ENCODE assay signal across 8 cellular contexts in the genomic region with DNA sequence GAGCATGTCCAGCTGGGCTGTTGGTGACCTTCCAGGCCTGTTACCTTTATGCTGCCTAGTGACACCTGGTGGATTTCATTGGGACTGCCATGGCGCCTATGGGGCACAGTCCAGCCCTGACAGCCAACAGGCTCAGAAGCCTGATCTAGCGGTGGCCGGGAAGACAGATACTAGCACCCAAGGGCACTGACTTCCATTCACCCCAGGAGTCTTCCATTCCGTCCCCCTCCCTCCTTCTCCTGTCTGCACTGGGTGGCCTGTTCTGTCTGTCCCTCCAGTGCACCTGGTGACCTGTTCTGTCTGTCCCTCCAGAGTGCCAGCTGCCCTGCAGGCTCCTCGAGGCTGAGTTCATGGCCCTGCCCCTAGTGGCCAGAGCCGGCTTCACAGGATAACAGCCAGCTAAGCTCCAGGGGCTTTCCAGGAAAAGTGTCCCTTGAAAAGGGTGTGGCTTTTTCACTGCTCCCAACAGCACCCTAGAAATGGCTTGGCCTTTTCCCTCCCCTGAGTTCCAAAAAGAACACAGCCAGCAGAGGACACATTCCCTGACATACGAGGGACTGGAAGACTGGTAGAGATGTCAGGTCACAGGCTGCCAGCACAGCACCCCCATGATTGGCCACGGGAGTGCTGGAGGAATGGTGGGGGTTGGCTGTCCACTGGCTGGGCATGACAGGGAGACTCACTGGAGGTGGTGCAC. TPM values are rescaled to one million over a fixed set of nuclear protein-coding genes. Genes with fewer than 3 reads are reported as not detected.
A peak's percentile ranks its signal among the peaks of the same experiment; 100 is the strongest.
DNase-seq lines count a peak whose midpoint lies in the region; ATAC-seq and TF ChIP-seq lines count a peak whose summit lies in the region.
"Not testable (repeated sequence)": the region's sequence is repeated elsewhere in the genome, so short reads cannot be mapped to it uniquely, and the experiment has no call there.

No MANE protein-coding gene starts in this region.

- WGBS in hepatocyte (ENCODE audit: low lambda C conversion rate, missing lambda C conversion rate) = 6% methylated on average over 8 of the region's 8 CpGs
- WGBS in trophoblast cell (ENCODE audit: extremely low coverage, insufficient coverage, insufficient read length) = no CpG with 5 or more reads among the region's 8 CpGs
- 3 to 10% (median 6%) methylated on average over 6 to 8 of the region's 8 CpGs for WGBS in stomach, 5 donors

- H3K9me2 ChIP-seq in hepatocyte (replicated peaks; ENCODE audit: insufficient read depth) = not testable (repeated sequence)

- not testable (repeated sequence) for H2BK5ac ChIP-seq in trophoblast cell (ENCODE audit: low read depth, low read length, poor library complexity)

- in situ Hi-C loops in brain microvascular endothelial cell (cut with HindIII; ENCODE audit: low pct_ligation_motif_present, low sequenced_read_pairs) = not testable (repeated sequence)

- H3K27ac ChIP-seq in HUES48 (ENCODE audit: low read depth, low read length) = peak overlapping the region; percentile 84
- not testable (repeated sequence) for H3K27ac ChIP-seq in brain microvascular endothelial cell; hepatocyte; trophoblast cell (ENCODE audit: low read depth, low read length)
- H3K27ac ChIP-seq in stomach = peak overlapping the region in 1 of 5 donors; percentile 55

- H4K91ac ChIP-seq in trophoblast cell (ENCODE audit: low read depth, low read length) = not testable (repeated sequence)

- not testable (repeated sequence) for H3K79me2 ChIP-seq in hepatocyte; trophoblast cell (ENCODE audit: control insufficient read depth, insufficient read depth, low read length, poor library complexity)

- H3K4ac ChIP-seq in trophoblast cell (ENCODE audit: low read depth, low read length) = not testable (repeated sequence)

- H2AK5ac ChIP-seq in trophoblast cell (ENCODE audit: low read length) = not testable (repeated sequence)

- H3K27me3 ChIP-seq in HUES48 (ENCODE audit: control insufficient read depth, insufficient read depth, low read length); brain microvascular endothelial cell (replicated peaks); hepatocyte; trophoblast cell (ENCODE audit: insufficient read depth, low read length): not testable (repeated sequence)
- peaks cover 0 to 31% (median 6%) of the 10 kb centered on the region in 3 donors for H3K27me3 ChIP-seq in stomach

- H3K36me3 ChIP-seq in ES-I3 (ENCODE audit: insufficient read depth, low read length); HUES48 (ENCODE audit: control insufficient read depth, insufficient read depth, low read length); brain microvascular endothelial cell (replicated peaks); hepatocyte (replicated peaks; ENCODE audit: insufficient read depth, low read depth); trophoblast cell (ENCODE audit: control insufficient read depth in 1 of 2, insufficient read depth in 2 of 2, low read length in 2 of 2); stomach: not testable (repeated sequence)

- not testable (repeated sequence) for TF ChIP-seq POLR2A in stomach (IDR thresholded peaks at IDR 0.05)

- H3K18ac ChIP-seq in trophoblast cell (ENCODE audit: low read length) = not testable (repeated sequence)

- not testable (repeated sequence) for H3K79me1 ChIP-seq in trophoblast cell (ENCODE audit: low read length)

- ATAC-seq in GM21717 (IDR thresholded peaks at IDR 0.05; ENCODE audit: unreplicated experiment) = peak; percentile 70

- H3K4me2 ChIP-seq in hepatocyte (peak overlapping the region; percentile 89), trophoblast cell (ENCODE audit: low read length) (peak overlapping the region; percentile 59)

- not testable (repeated sequence) for H4K12ac ChIP-seq in trophoblast cell (ENCODE audit: low read depth, low read length)

- TF ChIP-seq CTCF in brain microvascular endothelial cell (IDR thresholded peaks at IDR 0.05; ENCODE audit: low read depth, low read length, missing control alignments) (peak; percentile 81), hepatocyte (IDR thresholded peaks at IDR 0.05; ENCODE audit: poor library complexity) (peak; percentile 47), stomach (IDR thresholded peaks at IDR 0.05) (peak in 4 of 7 experiments; percentile 68 to 92 (median 74))

- not testable (repeated sequence) for H3K23ac ChIP-seq in trophoblast cell (ENCODE audit: low read length)

- intact Hi-C loops in stomach (cut with DNase I; ENCODE audit: low total_unique reads) = loop anchor here (10.0 kb wide), 1 partner anchor 46 kb away; no protein-coding TSS in a partner anchor

- peak overlapping the region; percentile 59 for H3K4me3 ChIP-seq in HUES48 (ENCODE audit: low read depth, low read length)
- H3K4me3 ChIP-seq in brain microvascular endothelial cell (ENCODE audit: low read depth, low read length) = peak overlapping the region; percentile 40
- not testable (repeated sequence) for H3K4me3 ChIP-seq in hepatocyte; trophoblast cell (ENCODE audit: low read depth, low read length)
- peak overlapping the region; percentile 19 to 33 (median 26) for H3K4me3 ChIP-seq in stomach

- H2BK120ac ChIP-seq in trophoblast cell (ENCODE audit: insufficient read depth, low read length, poor library complexity) = not testable (repeated sequence)

- not testable (repeated sequence) for TF ChIP-seq EP300 in stomach (IDR thresholded peaks at IDR 0.05)

- H4K20me1 ChIP-seq in hepatocyte (ENCODE audit: insufficient read depth, poor library complexity, severe bottlenecking) = not testable (repeated sequence)

- H2BK12ac ChIP-seq in trophoblast cell (ENCODE audit: low read length) = not testable (repeated sequence)

- not testable (repeated sequence) for H4K8ac ChIP-seq in trophoblast cell (ENCODE audit: low read depth, low read length)

- peak overlapping the region; percentile 47 for H3K9ac ChIP-seq in ES-I3 (ENCODE audit: low read depth, low read length)
- not testable (repeated sequence) for H3K9ac ChIP-seq in HUES48 (ENCODE audit: low read depth, low read length); trophoblast cell (ENCODE audit: low read length)

- DNase-seq in activated CD4-positive, alpha-beta T cell treated with anti-CD3 and anti-CD28 coated beads for 1 hour = peak; percentile 51
- peak; percentile 68 for DNase-seq in brain microvascular endothelial cell
- peak; percentile 88 for DNase-seq in hepatocyte (ENCODE audit: low spot score)
- peak; percentile 86 to 90 for DNase-seq in trophoblast cell
- peak; percentile 87 for DNase-seq in stomach

- not testable (repeated sequence) for H3K14ac ChIP-seq in trophoblast cell (ENCODE audit: low read length)

- H3K4me1 ChIP-seq in ES-I3 (ENCODE audit: insufficient read depth, low read length) (peaks cover 11% of the 10 kb centered on the region), HUES48 (ENCODE audit: control insufficient read depth, insufficient read depth, low read length) (peaks cover 11% of the 10 kb centered on the region)
- H3K4me1 ChIP-seq in hepatocyte (ENCODE audit: insufficient read depth); trophoblast cell (ENCODE audit: control insufficient read depth in 1 of 2, insufficient read depth in 2 of 2, low read length in 2 of 2); stomach: not testable (repeated sequence)

- H2AFZ ChIP-seq in hepatocyte = peak overlapping the region; percentile 84
- H2AFZ ChIP-seq in trophoblast cell (ENCODE audit: insufficient read depth, low read length, poor library complexity) = peak overlapping the region; percentile 50

- H3K9me3 ChIP-seq in ES-I3 (ENCODE audit: control insufficient read depth, insufficient read depth, low read length); HUES48 (ENCODE audit: control insufficient read depth, insufficient read depth, low read length); hepatocyte (ENCODE audit: low read depth); trophoblast cell (ENCODE audit: insufficient read depth, low read depth, low read length); stomach: not testable (repeated sequence)

RNA-seq across cellular contexts. Expression of gene HIGD2B, which starts 15.2 kb away (rescaled TPM):
- not detected in 2 replicates for total RNA-seq in hepatocyte
- 0.23 TPM in 1 of 2 replicates, not detected in the other for polyA plus RNA-seq in hepatocyte
- 0.04 TPM in 1 of 2 replicates, not detected in the other for polyA plus RNA-seq in trophoblast cell (2013)
- under 1 TPM in 1 of 5 donors, not detected in 4; 0.37 TPM for total RNA-seq in stomach
- polyA plus RNA-seq in stomach = not detected

RNA-seq across cellular contexts. Expression of gene BBS4, which starts 15.2 kb away (rescaled TPM):
- total RNA-seq in hepatocyte (24.6 and 28.3 TPM in 2 replicates), stomach (10 to 100 TPM in 4 of 5 donors, 1 to 10 TPM in 1; 4.3 to 53.1 (median 46.7) TPM)
- polyA plus RNA-seq in hepatocyte (18.1 and 20.6 TPM in 2 replicates), stomach (10 to 100 TPM in 2 of 3 donors, 1 to 10 TPM in 1; 7.3 to 14.4 (median 10.8) TPM)
- 9.6 and 10.2 TPM in 2 replicates for polyA plus RNA-seq in trophoblast cell (2013)

RNA-seq across cellular contexts. Expression of gene GOLGA6B, which starts 16.3 kb away (rescaled TPM):
- 0.08 TPM in 1 of 2 replicates, not detected in the other for total RNA-seq in hepatocyte
- not detected in 2 replicates for polyA plus RNA-seq in hepatocyte
- polyA plus RNA-seq in trophoblast cell (2013) = 0.10 and 0.11 TPM in 2 replicates
- total RNA-seq in stomach = not detected
- not detected for polyA plus RNA-seq in stomach
